ENCODE assay signal across 8 cellular contexts in genomic region chr12:102119674-102120563, GRCh38. TPM values are rescaled to one million over a fixed set of nuclear protein-coding genes. Genes with fewer than 3 reads are reported as not detected.
A peak's percentile ranks its signal among the peaks of the same experiment; 100 is the strongest.
DNase-seq lines count a peak whose midpoint lies in the region; ATAC-seq and TF ChIP-seq lines count a peak whose summit lies in the region.

A gene with protein sequence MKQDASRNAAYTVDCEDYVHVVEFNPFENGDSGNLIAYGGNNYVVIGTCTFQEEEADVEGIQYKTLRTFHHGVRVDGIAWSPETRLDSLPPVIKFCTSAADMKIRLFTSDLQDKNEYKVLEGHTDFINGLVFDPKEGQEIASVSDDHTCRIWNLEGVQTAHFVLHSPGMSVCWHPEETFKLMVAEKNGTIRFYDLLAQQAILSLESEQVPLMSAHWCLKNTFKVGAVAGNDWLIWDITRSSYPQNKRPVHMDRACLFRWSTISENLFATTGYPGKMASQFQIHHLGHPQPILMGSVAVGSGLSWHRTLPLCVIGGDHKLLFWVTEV (minus strand): TSS chr12:102120114. CDS start chr12:102118518, 1,596 bp downstream.
TSS of gene PARPBP (plus strand) at chr12:102120183. CDS start at chr12:102123889, 3,706 bp downstream.

- peak; percentile 94 to 95 for DNase-seq in Caco-2
- peak; percentile 93 for DNase-seq in HT1080 (ENCODE audit: low read depth)
- DNase-seq in NOMO-1 treated with dmso at 0.1 percent for 144 hours (lab: John Stamatoyannopoulos, UW; ENCODE audit: unreplicated experiment) = peak; percentile 90
- DNase-seq in activated CD8-positive, alpha-beta memory T cell treated with anti-CD3 and anti-CD28 coated beads, Interleukin-2, amount 10 ng/mL, durations not matched to agents 7 days and 5 days = peak; percentile 95
- DNase-seq in mesenteric fat pad (ENCODE audit: low spot score) = peak; percentile 97
- peak; percentile 85 for DNase-seq in stimulated activated CD8-positive, alpha-beta memory T cell treated with anti-CD3 and anti-CD28 coated beads, Interleukin-15, amount 100 ng/mL, for 24 hours (ENCODE audit: low read depth)

- H3K27me3 Mint-ChIP-seq in Caco-2 (ENCODE audit: insufficient read depth, unreplicated experiment) = no peaks in the 10 kb centered on the region
- no peaks in the 10 kb centered on the region for H3K27me3 Mint-ChIP-seq in activated CD8-positive, alpha-beta memory T cell treated with anti-CD3 and anti-CD28 coated beads, Interleukin-2, amount 10 ng/mL, durations not matched to agents 7 days and 5 days

- peak within 1 kb of the TSS; percentile 49 for H3K27ac Mint-ChIP-seq in Caco-2 (ENCODE audit: unreplicated experiment)
- H3K27ac Mint-ChIP-seq in activated CD8-positive, alpha-beta memory T cell treated with anti-CD3 and anti-CD28 coated beads, Interleukin-2, amount 10 ng/mL, durations not matched to agents 7 days and 5 days = peak within 1 kb of the TSS; percentile 92

- no peak for TF ChIP-seq CTCF in Caco-2 (IDR thresholded peaks at IDR 0.05; ENCODE audit: insufficient read depth in 1 of 2, low read depth in 1 of 2, low read length in 1 of 2, severe bottlenecking in 1 of 2, unreplicated experiment in 1 of 2)

- ATAC-seq in GM21360 (IDR thresholded peaks at IDR 0.05; ENCODE audit: unreplicated experiment) = peak; percentile 91
- ATAC-seq in activated CD8-positive, alpha-beta memory T cell treated with anti-CD3 and anti-CD28 coated beads, Interleukin-2, amount 10 ng/mL, durations not matched to agents 7 days and 5 days = peak; percentile 95

- H3K4me3 Mint-ChIP-seq in Caco-2 (ENCODE audit: unreplicated experiment) = peak within 1 kb of the TSS; percentile 90
- peak within 1 kb of the TSS; percentile 92 for H3K4me3 Mint-ChIP-seq in activated CD8-positive, alpha-beta memory T cell treated with anti-CD3 and anti-CD28 coated beads, Interleukin-2, amount 10 ng/mL, durations not matched to agents 7 days and 5 days

- H3K27me3 ChIP-seq in Caco-2 (replicated peaks; ENCODE audit: control insufficient read depth, insufficient read depth, low read length) = no peaks in the 10 kb centered on the region

- no peaks in the 10 kb centered on the region; the same call in 1 of the 2 replicates for H3K36me3 ChIP-seq in Caco-2 (ENCODE audit: control insufficient read depth, insufficient read depth, low read length)

- CTCF ChIA-PET in Caco-2 (lab: Charles Lee) = interaction anchor here (1.4 kb wide), 1 partner anchor 691 kb away, joined by 3 read pairs; no protein-coding TSS in a partner anchor
- CTCF ChIA-PET in activated CD8-positive, alpha-beta memory T cell treated with anti-CD3 and anti-CD28 coated beads, Interleukin-2, amount 10 ng/mL, durations not matched to agents 7 days and 5 days (lab: Charles Lee) = interaction anchor here (1.2 kb wide), 1 partner anchor 21 kb away, joined by 3 read pairs; no protein-coding TSS in a partner anchor

- peaks cover 35% of the 10 kb centered on the region for H3K36me3 Mint-ChIP-seq in Caco-2 (ENCODE audit: insufficient read depth, unreplicated experiment)
- H3K36me3 Mint-ChIP-seq in activated CD8-positive, alpha-beta memory T cell treated with anti-CD3 and anti-CD28 coated beads, Interleukin-2, amount 10 ng/mL, durations not matched to agents 7 days and 5 days = peaks cover 39% of the 10 kb centered on the region

- no TSS peak for BruUV-seq in Caco-2 (replicated peaks; lab: Mats Ljungman, UMichigan)

- peaks cover 3% of the 10 kb centered on the region; the same call in 1 of the 2 replicates for H3K4me1 ChIP-seq in Caco-2

- no peaks in the 10 kb centered on the region for H3K9me3 ChIP-seq in Caco-2

- no peaks in the 10 kb centered on the region for H3K4me1 Mint-ChIP-seq in Caco-2 (ENCODE audit: low read depth, unreplicated experiment)
- peaks cover 38% of the 10 kb centered on the region for H3K4me1 Mint-ChIP-seq in activated CD8-positive, alpha-beta memory T cell treated with anti-CD3 and anti-CD28 coated beads, Interleukin-2, amount 10 ng/mL, durations not matched to agents 7 days and 5 days

- intact Hi-C loops in Caco-2 (cut with micrococcal nuclease; ENCODE audit: unreplicated experiment) = loop anchor here (1.0 to 10.0 kb wide), 4 partner anchors 58 to 365 kb away; no protein-coding TSS in a partner anchor

- in situ Hi-C loops in endometrial microvascular endothelial cells (cut with HindIII; ENCODE audit: inconsistent ontology term, low pct_unique_long_range_greater_than_20kb, low sequenced_read_pairs) = no loop called here

- POLR2A ChIA-PET in Caco-2 (lab: Charles Lee) = interaction anchor here (1.2 kb wide), 1 partner anchor 58 kb away, joined by 6 read pairs; the partner anchor contains the start of gene WASHC3

- peak within 1 kb of the TSS; percentile 55 for H3K4me3 ChIP-seq in Caco-2 (ENCODE audit: low read depth, low read length)

- H3K9me3 Mint-ChIP-seq in Caco-2 (ENCODE audit: unreplicated experiment) = no peaks in the 10 kb centered on the region
- H3K9me3 Mint-ChIP-seq in activated CD8-positive, alpha-beta memory T cell treated with anti-CD3 and anti-CD28 coated beads, Interleukin-2, amount 10 ng/mL, durations not matched to agents 7 days and 5 days (ENCODE audit: low read depth) = no peaks in the 10 kb centered on the region

RNA-seq across cellular contexts. Expression of the first gene that starts in this region (rescaled TPM):
- total RNA-seq in Caco-2 (2022) (78.9 and 87.4 TPM in 2 replicates), endometrial microvascular endothelial cells (ENCODE audit: inconsistent ontology term) (99.0 TPM), mesenteric fat pad (19.8 TPM)
- 80.9 and 92.3 TPM in 2 replicates for total RNA-seq in HT1080 (2014; rRNA removed; shearing (Covaris generic))
- polyA plus RNA-seq in HT1080 (2015; cell fraction: cytosol; rRNA removed) = 96.9 and 97.0 TPM in 2 replicates
- polyA plus RNA-seq in HT1080 (2015; cell fraction: nucleus; rRNA removed) = 122 and 126 TPM in 2 replicates
- total RNA-seq in activated CD8-positive, alpha-beta memory T cell treated with anti-CD3 and anti-CD28 coated beads, Interleukin-2, amount 10 ng/mL, durations not matched to agents 7 days and 5 days = 10 to 100 TPM; 56.7 to 74.1 TPM

RNA-seq across cellular contexts. Expression of gene PARPBP, which starts in this region (rescaled TPM):
- total RNA-seq in Caco-2 (2022) (28.2 and 30.4 TPM in 2 replicates), endometrial microvascular endothelial cells (ENCODE audit: inconsistent ontology term) (25.3 TPM), mesenteric fat pad (2.3 TPM)
- total RNA-seq in HT1080 (2014; rRNA removed; shearing (Covaris generic)) = 29.7 and 30.9 TPM in 2 replicates
- polyA plus RNA-seq in HT1080 (2015; cell fraction: cytosol; rRNA removed) = 23.3 and 24.0 TPM in 2 replicates
- 32.9 and 34.9 TPM in 2 replicates for polyA plus RNA-seq in HT1080 (2015; cell fraction: nucleus; rRNA removed)
- total RNA-seq in activated CD8-positive, alpha-beta memory T cell treated with anti-CD3 and anti-CD28 coated beads, Interleukin-2, amount 10 ng/mL, durations not matched to agents 7 days and 5 days = 10 to 100 TPM; 27.2 to 33.5 TPM

Comparison
In these comparisons a context has a peak if more than half of its experiments do, and no peak if none do; other contexts are left out.
1. Peak in every context shown above with its lines: DNase-seq, ATAC-seq and H3K4me3 ChIP-seq.